Comparison of ENCODE assay signal across 8 cellular contexts in genomic region chrX:47190445-47191269, GRCh38. TPM values are rescaled to one million over a fixed set of nuclear protein-coding genes. Genes with fewer than 3 reads are reported as not detected.
DNase-seq lines count a peak whose midpoint lies in the region; ATAC-seq and TF ChIP-seq lines count a peak whose summit lies in the region.

No MANE protein-coding gene starts in this region.

- H3K9me3 ChIP-seq in esophagus (ENCODE audit: control insufficient read depth in 2 of 2, insufficient read depth in 1 of 2, low read depth in 1 of 2, low read length in 1 of 2) (no peaks in the 10 kb centered on the region), muscle layer of colon (ENCODE audit: low read length) (no peaks in the 10 kb centered on the region)

- H3K27ac ChIP-seq in esophagus (ENCODE audit: low read depth in 2 of 2, low read length in 1 of 2), result peak overlapping the region; percentile 45 to 73
- peak overlapping the region; percentile 54 for H3K27ac ChIP-seq in muscle layer of colon (ENCODE audit: low read depth, low read length)

- H3K4me1 ChIP-seq in esophagus (ENCODE audit: control insufficient read depth in 2 of 2, insufficient read depth in 2 of 2, low read length in 1 of 2) (peaks cover 3 to 4% of the 10 kb centered on the region in 2 donors), muscle layer of colon (ENCODE audit: insufficient read depth, low read length) (peaks cover 14% of the 10 kb centered on the region)

- H3K36me3 ChIP-seq in esophagus (ENCODE audit: control insufficient read depth in 2 of 2, insufficient read depth in 2 of 2, low read length in 1 of 2) (peaks cover 3 to 16% of the 10 kb centered on the region in 2 donors), muscle layer of colon (ENCODE audit: insufficient read depth, low read length) (peaks cover 2% of the 10 kb centered on the region)

- ATAC-seq in GM21526 (IDR thresholded peaks at IDR 0.05; ENCODE audit: low FRiP score, unreplicated experiment), result peak; percentile 38

- DNase-seq in DMS 273 (lab: John Stamatoyannopoulos, UW; ENCODE audit: unreplicated experiment) (peak; percentile 97), OCI-M1 (lab: John Stamatoyannopoulos, UW) (peak; percentile 93), activated T-cell treated with anti-CD3 and anti-CD28 coated beads for 4 hours (peak; percentile 58)
- peak; percentile 85 for DNase-seq in stimulated activated CD8-positive, alpha-beta memory T cell treated with anti-CD3 and anti-CD28 coated beads, Interleukin-4, amount 100 ng/mL, for 48 hours

- H3K27me3 ChIP-seq in esophagus (ENCODE audit: control insufficient read depth in 1 of 2, insufficient read depth in 2 of 2, low read length in 2 of 2) (no peaks in the 10 kb centered on the region), muscle layer of colon (ENCODE audit: control insufficient read depth in 1 of 2, insufficient read depth in 2 of 2, low read length in 2 of 2) (peaks cover 0 to 25% of the 10 kb centered on the region in 2 donors)

- H3K4me3 ChIP-seq in esophagus (ENCODE audit: low read depth in 1 of 2, low read length in 2 of 2), result peak overlapping the region; percentile 49 to 59
- peak overlapping the region; percentile 11 to 72 for H3K4me3 ChIP-seq in muscle layer of colon (ENCODE audit: low read depth in 1 of 2, low read length in 2 of 2)

- WGBS in esophagus, 2 donors, result 3 to 16% methylated on average over 40 of the region's 40 CpGs

- peak overlapping the region; percentile 57 for H3K9ac ChIP-seq in muscle layer of colon (ENCODE audit: low read length)

- no peak for TF ChIP-seq RAD21 in Ishikawa (IDR thresholded peaks at IDR 0.05; ENCODE audit: low read depth)

- TF ChIP-seq EP300 in Ishikawa (IDR thresholded peaks at IDR 0.05; ENCODE audit: borderline replicate concordance), result peak; percentile 46; the same call in 1 of the 2 replicates

TF ChIP-seq in Ishikawa, 13 proteins besides CTCF, POLR2A, EP300 and RAD21:
- no peak for TF ChIP-seq REST (IDR thresholded peaks at IDR 0.05; ENCODE audit: low read depth)
- TF ChIP-seq NFIC (IDR thresholded peaks at IDR 0.05), result no peak
- no peak for TF ChIP-seq EGR1 (IDR thresholded peaks at IDR 0.05)
- TF ChIP-seq USF1 (IDR thresholded peaks at IDR 0.05), result peak; percentile 77
- TF ChIP-seq FOXM1 (IDR thresholded peaks at IDR 0.05; ENCODE audit: borderline replicate concordance, low read depth), result no peak
- TF ChIP-seq, protein P1, sequence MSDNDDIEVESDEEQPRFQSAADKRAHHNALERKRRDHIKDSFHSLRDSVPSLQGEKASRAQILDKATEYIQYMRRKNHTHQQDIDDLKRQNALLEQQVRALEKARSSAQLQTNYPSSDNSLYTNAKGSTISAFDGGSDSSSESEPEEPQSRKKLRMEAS (IDR thresholded peaks at IDR 0.05), result peak; percentile 96
- TF ChIP-seq CREB1 (IDR thresholded peaks at IDR 0.05; ENCODE audit: low read depth), result no peak
- TF ChIP-seq ZBTB7A (IDR thresholded peaks at IDR 0.05; ENCODE audit: low read depth), result no peak
- peak; percentile 46; the same call in 1 of the 2 replicates for TF ChIP-seq YY1 (IDR thresholded peaks at IDR 0.05; ENCODE audit: low read depth)
- TF ChIP-seq TCF12 (IDR thresholded peaks at IDR 0.05; ENCODE audit: low read depth), result 0 out of 2 replicates have a peak, but pooled peaks have one; percentile 30
TF ChIP-seq in Ishikawa: peak in this region for 4.

RNA-seq across cellular contexts. Expression of gene UBA1, which starts 3.0 kb away (rescaled TPM):
- polyA plus RNA-seq in esophagus, result 100 to 1,000 TPM; 111 to 126 TPM

RNA-seq across cellular contexts. Expression of gene CDK16, which starts 27.8 kb away (rescaled TPM):
- 10 to 100 TPM; 47.5 to 59.8 TPM for polyA plus RNA-seq in esophagus

RNA-seq across cellular contexts. Expression of gene USP11, which starts 42.2 kb away (rescaled TPM):
- 10 to 100 TPM; 11.3 to 13.6 TPM for polyA plus RNA-seq in esophagus

RNA-seq across cellular contexts. Expression of gene RBM10, which starts 45.6 kb away (rescaled TPM):
- 10 to 100 TPM; 24.8 to 35.7 TPM for polyA plus RNA-seq in esophagus

RNA-seq across cellular contexts. Expression of gene NDUFB11, which starts 46.2 kb away (rescaled TPM):
- 10 to 100 TPM; 72.2 to 75.0 TPM for polyA plus RNA-seq in esophagus

Comparison
In these comparisons a context has a peak if more than half of its experiments do, and no peak if none do; other contexts are left out.
1. Peak in every context shown above with its lines: DNase-seq, ATAC-seq, H3K4me3 ChIP-seq and H3K27ac ChIP-seq.